ENCODE assay signal across 22 cellular contexts in the genomic region with DNA sequence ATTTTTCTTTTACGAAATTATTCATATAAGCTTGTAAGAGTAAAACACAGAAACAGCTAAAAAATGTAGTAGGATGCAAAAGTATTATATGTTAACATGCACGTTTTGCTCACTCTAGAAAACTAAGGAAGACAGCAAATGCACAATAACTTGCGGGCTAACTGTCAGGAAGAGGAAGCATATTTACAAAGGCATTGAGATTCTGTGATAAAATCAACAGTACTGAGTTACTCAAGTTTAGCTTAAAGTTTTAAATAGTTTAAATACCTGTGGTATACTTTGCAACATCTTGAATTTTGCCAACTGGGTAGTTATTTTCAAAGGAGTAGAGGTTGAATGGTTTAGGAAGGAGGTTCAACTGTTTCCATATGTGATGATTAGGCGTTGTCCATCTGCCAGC. TPM values are rescaled to one million over a fixed set of nuclear protein-coding genes. Genes with fewer than 3 reads are reported as not detected.
DNase-seq lines count a peak whose midpoint lies in the region; ATAC-seq and TF ChIP-seq lines count a peak whose summit lies in the region.
"Had no signal": no experiment of that assay in that cellular context is flagged by ENCODE, and none has a peak within 500 bp of the region (broad histone marks: within the 10 kb centered on the region; RNA-seq: fewer than 3 reads in every experiment).

No MANE protein-coding gene starts in this region.

- H3K36me3 Mint-ChIP-seq in natural killer cell = no peaks in the 10 kb centered on the region
- H3K36me3 Mint-ChIP-seq in natural killer cell treated with Interleukin-12 subunit alpha and Interleukin-12 subunit beta and Interleukin-15 and Interleukin-18, amount 100 ng/mL, for 72 hours = peaks cover 5% of the 10 kb centered on the region
- H3K36me3 Mint-ChIP-seq: IgD-negative memory B cell had no signal

- peaks cover 11% of the 10 kb centered on the region for H3K36me3 ChIP-seq in thymus (ENCODE audit: control insufficient read depth, insufficient read depth)
- H3K36me3 ChIP-seq in thyroid gland = no peaks in the 10 kb centered on the region
- H3K36me3 ChIP-seq: BLaER1 had no signal

- DNase-seq in natural killer cell = no peak
- no peak for DNase-seq in natural killer cell treated with Interleukin-12 subunit alpha and Interleukin-12 subunit beta and Interleukin-15 and Interleukin-18, amount 100 ng/mL, for 72 hours (ENCODE audit: low spot score)
- peak in 1 of 2 experiments; percentile 21 for DNase-seq in HL-60 (ENCODE audit: low read depth in 1 of 2, low spot score in 1 of 2)
- peak; percentile 10 for DNase-seq in NB4 (ENCODE audit: low read depth)
- DNase-seq in dorsolateral prefrontal cortex = no peak
- DNase-seq in HT-29 (ENCODE audit: low spot score) = no peak
- no peak for DNase-seq in thyroid gland
- DNase-seq: CD4-positive, alpha-beta memory T cell; NCI-H1694 treated with DMSO at 0.1 percent for 48 hours; NCI-H2081 treated with DMSO at 0.1 percent for 48 hours; NCI-H2171 treated with DMSO at 0.1 percent for 48 hours; NCI-H446; NCI-H526; Right ventricle myocardium superior had no signal

- H3K4me3 ChIP-seq in HL-60 (replicated peaks; ENCODE audit: insufficient read depth, low read length) = no peak overlapping the region
- no peak overlapping the region for H3K4me3 ChIP-seq in NB4 (ENCODE audit: low read depth, low read length)
- H3K4me3 ChIP-seq in thymus (ENCODE audit: low read length) = no peak overlapping the region
- H3K4me3 ChIP-seq in dorsolateral prefrontal cortex = no peak overlapping the region
- no peak overlapping the region for H3K4me3 ChIP-seq in thyroid gland (replicated peaks in 1 of 3)
- H3K4me3 ChIP-seq: BLaER1 had no signal

- H3K9me3 Mint-ChIP-seq in natural killer cell = no peaks in the 10 kb centered on the region
- H3K9me3 Mint-ChIP-seq in natural killer cell treated with Interleukin-12 subunit alpha and Interleukin-12 subunit beta and Interleukin-15 and Interleukin-18, amount 100 ng/mL, for 72 hours = no peaks in the 10 kb centered on the region
- H3K9me3 Mint-ChIP-seq: CD4-positive, alpha-beta memory T cell; IgD-negative memory B cell had no signal

- peaks cover 9 to 12% of the 10 kb centered on the region in 2 donors for H3K4me1 Mint-ChIP-seq in natural killer cell
- H3K4me1 Mint-ChIP-seq in natural killer cell treated with Interleukin-12 subunit alpha and Interleukin-12 subunit beta and Interleukin-15 and Interleukin-18, amount 100 ng/mL, for 72 hours (ENCODE audit: low read depth in 2 of 2) = peaks cover 14 to 19% of the 10 kb centered on the region in 2 donors
- H3K4me1 Mint-ChIP-seq: IgD-negative memory B cell had no signal

- no peaks in the 10 kb centered on the region for H3K27me3 Mint-ChIP-seq in natural killer cell (ENCODE audit: low read depth in 2 of 2)
- peaks cover 0 to 9% of the 10 kb centered on the region in 2 donors for H3K27me3 Mint-ChIP-seq in natural killer cell treated with Interleukin-12 subunit alpha and Interleukin-12 subunit beta and Interleukin-15 and Interleukin-18, amount 100 ng/mL, for 72 hours
- H3K27me3 Mint-ChIP-seq: CD4-positive, alpha-beta memory T cell had no signal

- intact Hi-C loops in natural killer cell (cut with micrococcal nuclease) = no loop called here
- intact Hi-C loops in dorsolateral prefrontal cortex (cut with DNase I) = loop anchor here in 1 of 2 donors (10.0 kb wide), 1 partner anchor 169 kb away; no protein-coding TSS in a partner anchor
- intact Hi-C loops in thyroid gland (cut with DNase I) = no loop called here

- H3K9me3 ChIP-seq in thymus (ENCODE audit: control insufficient read depth) (no peaks in the 10 kb centered on the region), thyroid gland (no peaks in the 10 kb centered on the region)
- H3K9me3 ChIP-seq: BLaER1 had no signal

- H3K4me1 ChIP-seq in thymus (ENCODE audit: control insufficient read depth, insufficient read depth, low read length) = peaks cover 16% of the 10 kb centered on the region
- H3K4me1 ChIP-seq in thyroid gland = no peaks in the 10 kb centered on the region
- H3K4me1 ChIP-seq: BLaER1 had no signal

- TF ChIP-seq CTCF in natural killer cell (IDR thresholded peaks at IDR 0.05) (no peak), HL-60 (IDR thresholded peaks at IDR 0.05; ENCODE audit: insufficient read depth, low read length) (no peak), NB4 (IDR thresholded peaks at IDR 0.05; ENCODE audit: low read depth, low read length) (no peak), dorsolateral prefrontal cortex (IDR thresholded peaks at IDR 0.05 in 54 of 56, conservative IDR thresholded peaks at IDR 0.05 in 2 of 56; ENCODE audit: low read depth in 1 of 56, partially characterized antibody in 56 of 56) (no peak), thyroid gland (IDR thresholded peaks at IDR 0.05) (no peak)

- H3K27me3 ChIP-seq in HL-60 (ENCODE audit: insufficient read depth, poor library complexity, severe bottlenecking) (no peaks in the 10 kb centered on the region), thymus (ENCODE audit: control insufficient read depth, insufficient read depth) (no peaks in the 10 kb centered on the region), dorsolateral prefrontal cortex (peaks cover 0 to 82% (median 9%) of the 10 kb centered on the region in 45 donors), thyroid gland (no peaks in the 10 kb centered on the region)

- TF ChIP-seq POLR2A in NB4 (IDR thresholded peaks at IDR 0.05; ENCODE audit: extremely low read depth, insufficient read length) = no peak
- no peak for TF ChIP-seq POLR2A in thyroid gland (IDR thresholded peaks at IDR 0.05)

- H3K27ac Mint-ChIP-seq in natural killer cell = peak overlapping the region; percentile 18 to 43
- H3K27ac Mint-ChIP-seq in natural killer cell treated with Interleukin-12 subunit alpha and Interleukin-12 subunit beta and Interleukin-15 and Interleukin-18, amount 100 ng/mL, for 72 hours = no peak overlapping the region
- H3K27ac Mint-ChIP-seq: IgD-negative memory B cell had no signal

- H3K27ac ChIP-seq in HL-60 (replicated peaks) (peak overlapping the region; percentile 61), thymus (ENCODE audit: low read depth) (peak overlapping the region; percentile 65), dorsolateral prefrontal cortex (no peak overlapping the region), thyroid gland (no peak overlapping the region)
- H3K27ac ChIP-seq: BLaER1 had no signal

- 4% methylated on average over 4 of the region's 4 CpGs for WGBS in thymus
- WGBS in thyroid gland, 2 donors = 89 to 95% methylated on average over 4 of the region's 4 CpGs

- ATAC-seq in natural killer cell = no peak
- no peak for ATAC-seq in natural killer cell treated with Interleukin-12 subunit alpha and Interleukin-12 subunit beta and Interleukin-15 and Interleukin-18, amount 100 ng/mL, for 72 hours
- ATAC-seq: HCT116 had no signal

- H3K4me3 Mint-ChIP-seq in natural killer cell = no peak overlapping the region
- H3K4me3 Mint-ChIP-seq in natural killer cell treated with Interleukin-12 subunit alpha and Interleukin-12 subunit beta and Interleukin-15 and Interleukin-18, amount 100 ng/mL, for 72 hours = no peak overlapping the region
- H3K4me3 Mint-ChIP-seq: IgD-negative memory B cell had no signal

RNA-seq across cellular contexts. Expression of a gene that starts 37.0 kb away (rescaled TPM):
- total RNA-seq in natural killer cell = 10 to 100 TPM; 58.4 to 73.6 (median 62.2) TPM
- 10 to 100 TPM; 76.1 to 76.7 TPM for total RNA-seq in natural killer cell treated with Interleukin-12 subunit alpha and Interleukin-12 subunit beta and Interleukin-15 and Interleukin-18, amount 100 ng/mL, for 72 hours
- polyA plus RNA-seq in thymus = 81.1 TPM
- total RNA-seq in dorsolateral prefrontal cortex = 1 to 10 TPM in 3 of 120 experiments, under 1 TPM in 38, not detected in 79; 0.17 to 2.8 (median 0.30) TPM
- not detected in 2 replicates for total RNA-seq in HT-29 (2014; rRNA removed; shearing (Covaris generic))
- total RNA-seq in thyroid gland = 1 to 10 TPM in 1 of 4 donors, under 1 TPM in 3; 0.20 to 1.7 (median 0.46) TPM
- total RNA-seq: G401, H1, Right ventricle myocardium superior, RPMI7951 had no signal
- polyA plus RNA-seq: H1 had no signal

RNA-seq across cellular contexts. Expression of a gene that starts 50.9 kb away (rescaled TPM):
- under 1 TPM in 1 of 3 donors, not detected in 2; 0.32 TPM for total RNA-seq in natural killer cell
- 1 to 10 TPM in 1 of 2 donors, not detected in 1; 1.6 TPM for total RNA-seq in natural killer cell treated with Interleukin-12 subunit alpha and Interleukin-12 subunit beta and Interleukin-15 and Interleukin-18, amount 100 ng/mL, for 72 hours
- 0.37 TPM for polyA plus RNA-seq in thymus
- total RNA-seq in dorsolateral prefrontal cortex = under 1 TPM in 16 of 120 experiments, not detected in 104; 0.11 to 0.56 (median 0.24) TPM
- not detected in 2 replicates for total RNA-seq in HT-29 (2014; rRNA removed; shearing (Covaris generic))
- not detected for total RNA-seq in thyroid gland
- total RNA-seq: CD4-positive, alpha-beta memory T cell; G401; Right ventricle myocardium superior; RPMI7951; SK-MEL-5 had no signal
- polyA plus RNA-seq: CD4-positive, alpha-beta memory T cell; IgD-negative memory B cell had no signal

Comparison
In these comparisons a context has a peak if more than half of its experiments do, and no peak if none do; other contexts are left out.
1. H3K27ac Mint-ChIP-seq: peak in natural killer cell (2 of 2); none in natural killer cell treated with Interleukin-12 subunit alpha and Interleukin-12 subunit beta and Interleukin-15 and Interleukin-18, amount 100 ng/mL, for 72 hours (0 of 2).
2. H3K27ac ChIP-seq: peak in HL-60 (single experiment) and thymus (single experiment); none in dorsolateral prefrontal cortex (0 of 59) and thyroid gland (0 of 3).
3. RNA of a gene that starts 37.0 kb away (total RNA-seq): 76.1 to 76.7 TPM in natural killer cell treated with Interleukin-12 subunit alpha and Interleukin-12 subunit beta and Interleukin-15 and Interleukin-18, amount 100 ng/mL, for 72 hours and 58.4 to 73.6 TPM in natural killer cell; 0.20 to 1.7 TPM in thyroid gland, 0.17 to 2.8 TPM in dorsolateral prefrontal cortex and not detected in HT-29; every median in the first group is over 10 times any median in the second.